ENCODE assay signal across 1 cellular context in genomic region chr3:50617911-50618481, GRCh38.
TF ChIP-seq lines count a peak whose summit lies in the region.

No MANE protein-coding gene starts in this region.

TF ChIP-seq in K562, 482 proteins besides CTCF, POLR2A, EP300 and RAD21:
- TF ChIP-seq TCF7 (IDR thresholded peaks at IDR 0.05; ENCODE audit: borderline replicate concordance): no peak
- TF ChIP-seq, protein P1, sequence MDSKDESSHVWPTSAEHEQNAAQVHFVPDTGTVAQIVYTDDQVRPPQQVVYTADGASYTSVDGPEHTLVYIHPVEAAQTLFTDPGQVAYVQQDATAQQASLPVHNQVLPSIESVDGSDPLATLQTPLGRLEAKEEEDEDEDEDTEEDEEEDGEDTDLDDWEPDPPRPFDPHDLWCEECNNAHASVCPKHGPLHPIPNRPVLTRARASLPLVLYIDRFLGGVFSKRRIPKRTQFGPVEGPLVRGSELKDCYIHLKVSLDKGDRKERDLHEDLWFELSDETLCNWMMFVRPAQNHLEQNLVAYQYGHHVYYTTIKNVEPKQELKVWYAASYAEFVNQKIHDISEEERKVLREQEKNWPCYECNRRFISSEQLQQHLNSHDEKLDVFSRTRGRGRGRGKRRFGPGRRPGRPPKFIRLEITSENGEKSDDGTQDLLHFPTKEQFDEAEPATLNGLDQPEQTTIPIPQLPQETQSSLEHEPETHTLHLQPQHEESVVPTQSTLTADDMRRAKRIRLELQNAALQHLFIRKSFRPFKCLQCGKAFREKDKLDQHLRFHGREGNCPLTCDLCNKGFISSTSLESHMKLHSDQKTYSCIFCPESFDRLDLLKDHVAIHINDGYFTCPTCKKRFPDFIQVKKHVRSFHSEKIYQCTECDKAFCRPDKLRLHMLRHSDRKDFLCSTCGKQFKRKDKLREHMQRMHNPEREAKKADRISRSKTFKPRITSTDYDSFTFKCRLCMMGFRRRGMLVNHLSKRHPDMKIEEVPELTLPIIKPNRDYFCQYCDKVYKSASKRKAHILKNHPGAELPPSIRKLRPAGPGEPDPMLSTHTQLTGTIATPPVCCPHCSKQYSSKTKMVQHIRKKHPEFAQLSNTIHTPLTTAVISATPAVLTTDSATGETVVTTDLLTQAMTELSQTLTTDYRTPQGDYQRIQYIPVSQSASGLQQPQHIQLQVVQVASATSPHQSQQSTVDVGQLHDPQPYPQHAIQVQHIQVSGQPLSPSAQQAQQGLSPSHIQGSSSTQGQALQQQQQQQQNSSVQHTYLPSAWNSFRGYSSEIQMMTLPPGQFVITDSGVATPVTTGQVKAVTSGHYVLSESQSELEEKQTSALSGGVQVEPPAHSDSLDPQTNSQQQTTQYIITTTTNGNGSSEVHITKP (IDR thresholded peaks at IDR 0.05; ENCODE audit: partially characterized antibody): peak; percentile 54
